11 cellular contexts compared by ENCODE assay signal in the genomic region with DNA sequence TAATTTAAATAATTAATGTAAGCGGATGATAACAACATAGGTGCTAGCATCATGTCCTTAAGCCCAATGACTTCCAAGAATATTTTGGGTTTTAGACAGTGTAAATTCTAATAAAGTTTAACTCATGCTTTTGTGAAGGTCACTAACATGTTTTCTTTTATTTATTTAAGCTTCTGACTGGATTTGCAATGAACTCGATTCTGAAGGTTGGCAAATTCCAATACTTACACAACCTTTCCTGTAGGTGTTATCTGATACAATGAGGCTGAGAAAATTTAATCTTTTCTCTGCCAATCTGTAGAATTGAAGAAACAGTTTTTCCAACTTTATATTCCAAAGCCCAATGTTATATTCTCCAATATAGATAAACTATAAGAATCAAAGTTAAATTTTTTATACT.
"Had no signal": no experiment of that assay in that cellular context is flagged by ENCODE, and none has a peak within 500 bp of the region (broad histone marks: within the 10 kb centered on the region; RNA-seq: fewer than 3 reads in every experiment).

No MANE protein-coding gene starts in this region.

- DNase-seq: GM23248, GOT3, H7, H9, HCEC 1CT, HFFc6 had no signal

- FAIRE-seq: H1, H54 had no signal

- H3K36me3 ChIP-seq: HAP-1 had no signal

- H3K9ac ChIP-seq: GM23248 had no signal

- H3K27ac ChIP-seq: GM23248 had no signal

- H2AFZ ChIP-seq: GM23248, GM23338 had no signal

- H3K4me3 Mint-ChIP-seq: GM23338, H9, HFFc6 had no signal

- H3K4me1 ChIP-seq: HAP-1 had no signal

- H3K9me3 ChIP-seq: HAP-1 had no signal

- H3K27ac Mint-ChIP-seq: GM23338, H9, HFFc6 had no signal

- H3K4me2 ChIP-seq: GM23338 had no signal

- H3K4me1 Mint-ChIP-seq: GM23338, H9 had no signal

- H3K4me3 ChIP-seq: GM23248, GM23338, HAP-1 had no signal

- ATAC-seq: GM23338, HCT116 had no signal
